ENCODE assay signal across 1 cellular context in the genomic region with DNA sequence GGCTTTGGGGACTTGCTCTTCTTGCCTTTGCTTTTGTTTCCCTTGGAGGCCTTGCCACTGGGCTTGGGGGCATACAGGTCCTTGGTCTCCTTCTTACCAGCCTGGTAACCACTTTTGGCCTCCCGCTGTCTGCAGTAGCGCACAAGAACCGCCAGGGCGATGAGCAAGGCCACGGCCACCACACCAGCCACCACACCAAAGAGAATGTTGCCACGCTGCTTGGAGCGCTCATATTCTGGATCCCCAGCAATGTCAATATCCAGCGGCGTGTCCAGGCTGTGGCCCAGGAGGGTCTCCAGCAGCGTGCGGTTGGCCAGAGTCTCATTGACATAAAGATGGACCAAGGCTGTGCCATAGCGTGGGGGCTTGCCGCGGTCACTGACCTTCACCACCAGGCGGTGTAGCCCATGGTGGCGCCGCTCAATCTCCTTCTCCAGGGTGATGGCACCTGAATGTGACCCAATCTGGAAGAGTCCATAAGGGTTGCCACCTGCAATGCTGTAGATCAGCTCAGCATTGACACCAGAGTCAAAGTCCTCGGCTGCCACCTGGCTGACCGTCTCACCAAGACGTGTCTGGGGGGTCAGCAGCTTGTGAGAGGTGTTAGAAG.
TF ChIP-seq lines count a peak whose summit lies in the region.

No MANE protein-coding gene starts in this region.

TF ChIP-seq in GM23338, 12 proteins besides CTCF, POLR2A, EP300 and RAD21:
- no peak for TF ChIP-seq ZNF462 (CRISPR knock-in tag; IDR thresholded peaks at IDR 0.05)
- TF ChIP-seq NANOG (IDR thresholded peaks at IDR 0.05; ENCODE audit: borderline replicate concordance), result no peak
- TF ChIP-seq STAT1 (IDR thresholded peaks at IDR 0.05; ENCODE audit: unreplicated experiment), result no peak
- TF ChIP-seq JUNB (IDR thresholded peaks at IDR 0.05; ENCODE audit: unreplicated experiment), result no peak
- no peak for TF ChIP-seq ZNF331 (CRISPR knock-in tag; IDR thresholded peaks at IDR 0.05; ENCODE audit: low read depth)
- TF ChIP-seq POLR2AphosphoS5 (IDR thresholded peaks at IDR 0.05; ENCODE audit: low read depth), result no peak
- TF ChIP-seq CREB1 (CRISPR knock-in tag; IDR thresholded peaks at IDR 0.05; ENCODE audit: low read depth), result no peak
- no peak for TF ChIP-seq EZH2phosphoT487 (IDR thresholded peaks at IDR 0.05; ENCODE audit: unreplicated experiment)
- TF ChIP-seq EZH2 (IDR thresholded peaks at IDR 0.05; ENCODE audit: low read depth, unreplicated experiment), result no peak
